ENCODE assay signal across 8 cellular contexts in genomic region chr15:50424066-50424890, GRCh38. TPM values are rescaled to one million over a fixed set of nuclear protein-coding genes. Genes with fewer than 3 reads are reported as not detected.
DNase-seq lines count a peak whose midpoint lies in the region; ATAC-seq and TF ChIP-seq lines count a peak whose summit lies in the region.

Gene USP8, plus strand, starts transcription at chr15:50424405. Its CDS starts 14,669 bp downstream, at chr15:50439074.

- H3K9me3 ChIP-seq in CD8-positive, alpha-beta T cell (ENCODE audit: low read length) = no peaks in the 10 kb centered on the region
- H3K9me3 ChIP-seq in lower lobe of right lung = no peaks in the 10 kb centered on the region

- peak; percentile 96 for ATAC-seq in CD8-positive, alpha-beta T cell
- ATAC-seq in GM19467 (IDR thresholded peaks at IDR 0.05; ENCODE audit: unreplicated experiment) = peak; percentile 89
- peak; percentile 99 to 100 for ATAC-seq in lower lobe of right lung

- peak within 1 kb of the TSS; percentile 99 for H3K27ac Mint-ChIP-seq in CD8-positive, alpha-beta T cell

- CTCF ChIA-PET in CD8-positive, alpha-beta T cell (lab: Charles Lee) = interaction anchor here (0.5 to 1.2 kb wide), 4 partner anchors 12 to 183 kb away, joined by 3 to 4 read pairs (median 4); partner anchors contain the start of gene GABPB1

- peak; percentile 86 to 95 (median 92) for DNase-seq in CD8-positive, alpha-beta T cell
- peak; percentile 93 for DNase-seq in HS-27A (ENCODE audit: low read depth)
- DNase-seq in NK-92 (lab: John Stamatoyannopoulos, UW; ENCODE audit: unreplicated experiment) = peak; percentile 41
- peak; percentile 61 to 89 for DNase-seq in activated CD8-positive, alpha-beta memory T cell treated with anti-CD3 and anti-CD28 coated beads for 1 hour (ENCODE audit: extremely low read depth in 1 of 2, low read depth in 1 of 2)
- DNase-seq in effector CD4-positive, alpha-beta T cell = peak; percentile 83
- DNase-seq in lower lobe of right lung = peak; percentile 98
- peak; percentile 84 to 93 (median 84) for DNase-seq in stimulated activated CD4-positive, alpha-beta T cell treated with anti-CD3 and anti-CD28 coated beads, TNF-alpha, amount 100 ng/mL, for 24 hours (ENCODE audit: low read depth in 3 of 3)

- H3K9me3 Mint-ChIP-seq in CD8-positive, alpha-beta T cell = no peaks in the 10 kb centered on the region

- H3K36me3 ChIP-seq in CD8-positive, alpha-beta T cell (ENCODE audit: insufficient read depth, low read length) = no peaks in the 10 kb centered on the region
- no peaks in the 10 kb centered on the region for H3K36me3 ChIP-seq in lower lobe of right lung

- POLR2A ChIA-PET in CD8-positive, alpha-beta T cell (lab: Charles Lee) = interaction anchor here (0.8 to 3.8 kb wide), 5 partner anchors 13 to 73 kb away, joined by 5 to 34 read pairs (median 7); partner anchors contain the start of gene GABPB1

- no peak for TF ChIP-seq CTCF in CD8-positive, alpha-beta T cell (IDR thresholded peaks at IDR 0.05)
- TF ChIP-seq CTCF in lower lobe of right lung (IDR thresholded peaks at IDR 0.05) = no peak

- intact Hi-C loops in CD8-positive, alpha-beta T cell (cut with DNase I, micrococcal nuclease) = loop anchor here (1.0 to 10.0 kb wide), 13 partner anchors 68 to 1612 kb away; partner anchors contain the start of genes AP4E1 (in 2 of the 2), DTWD1 (in 2 of the 2), FAM227B (in 2 of the 2) and TRPM7 (in 2 of the 2)
- intact Hi-C loops in lower lobe of right lung (cut with DNase I) = no loop called here

- no peaks in the 10 kb centered on the region for H3K27me3 ChIP-seq in CD8-positive, alpha-beta T cell (ENCODE audit: insufficient read depth, low read length)
- no peaks in the 10 kb centered on the region for H3K27me3 ChIP-seq in lower lobe of right lung (ENCODE audit: low read depth)

- peak within 1 kb of the TSS; percentile 98 for H3K4me3 Mint-ChIP-seq in CD8-positive, alpha-beta T cell

- H3K4me3 ChIP-seq in CD8-positive, alpha-beta T cell (ENCODE audit: low read depth, low read length) = peak within 1 kb of the TSS; percentile 84
- H3K4me3 ChIP-seq in lower lobe of right lung = peak within 1 kb of the TSS; percentile 91

- H3K4me1 Mint-ChIP-seq in CD8-positive, alpha-beta T cell (ENCODE audit: low read depth) = peaks cover 42% of the 10 kb centered on the region

- no peaks in the 10 kb centered on the region for H3K27me3 Mint-ChIP-seq in CD8-positive, alpha-beta T cell (ENCODE audit: low read depth)

- peaks cover 25% of the 10 kb centered on the region for H3K36me3 Mint-ChIP-seq in CD8-positive, alpha-beta T cell

- H3K27ac ChIP-seq in CD8-positive, alpha-beta T cell (ENCODE audit: low read depth, low read length) = peak within 1 kb of the TSS; percentile 91
- H3K27ac ChIP-seq in lower lobe of right lung = peak within 1 kb of the TSS; percentile 93

- H3K4me1 ChIP-seq in CD8-positive, alpha-beta T cell (ENCODE audit: insufficient read depth, low read length) = peaks cover 27% of the 10 kb centered on the region
- H3K4me1 ChIP-seq in lower lobe of right lung = peaks cover 16% of the 10 kb centered on the region

RNA-seq across cellular contexts. Expression of gene USP8, which starts in this region (rescaled TPM):
- total RNA-seq in CD8-positive, alpha-beta T cell = 10 to 100 TPM; 59.5 to 61.5 TPM
- total RNA-seq in lower lobe of right lung = 74.6 TPM

Comparison
In these comparisons a context has a peak if more than half of its experiments do, and no peak if none do; other contexts are left out.
1. Peak in every context shown above with its lines: DNase-seq, ATAC-seq, H3K4me3 ChIP-seq and H3K27ac ChIP-seq.
2. DNase-seq: peak in every context shown above with its lines; median percentile 98 in lower lobe of right lung; 93 in HS-27A; 92 in CD8-positive, alpha-beta T cell; 84 in stimulated activated CD4-positive, alpha-beta T cell treated with anti-CD3 and anti-CD28 coated beads, TNF-alpha, amount 100 ng/mL, for 24 hours; 83 in effector CD4-positive, alpha-beta T cell; 75 in activated CD8-positive, alpha-beta memory T cell treated with anti-CD3 and anti-CD28 coated beads for 1 hour; 41 in NK-92.